Comparison of ENCODE assay signal across 13 cellular contexts in the genomic region with DNA sequence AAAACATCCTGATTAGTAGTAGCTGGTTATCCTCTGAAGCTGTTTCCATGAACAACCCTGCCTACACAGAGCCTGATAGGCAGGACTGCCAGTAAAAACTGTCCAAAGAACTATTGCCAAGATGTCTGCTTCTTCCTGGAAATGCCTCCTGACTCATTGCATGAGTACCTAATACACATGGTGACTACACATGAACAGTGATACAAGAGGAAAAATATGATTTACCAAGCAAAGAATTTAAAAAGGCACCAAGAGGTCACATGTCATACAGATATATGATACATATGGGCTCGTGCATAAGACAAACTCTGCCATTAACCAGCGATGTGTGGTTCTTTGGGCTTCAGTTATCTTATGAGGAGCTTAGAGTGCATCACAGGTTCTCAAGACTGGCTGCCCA.
DNase-seq lines count a peak whose midpoint lies in the region; ATAC-seq and TF ChIP-seq lines count a peak whose summit lies in the region.
"Had no signal": no experiment of that assay in that cellular context is flagged by ENCODE, and none has a peak within 500 bp of the region (broad histone marks: within the 10 kb centered on the region; RNA-seq: fewer than 3 reads in every experiment).

No MANE protein-coding gene starts in this region.

- no peak overlapping the region for H3K4me3 Mint-ChIP-seq in stimulated activated memory B cell treated with anti-CD40 and anti-IgM and Interleukin-4, amounts not matched to agents 10 μg/mL and 1 μg/mL and 100 μg/mL, for 72 hours

- DNase-seq in HFF-Myc (ENCODE audit: extremely low read depth, low read depth): peak; percentile 76
- DNase-seq in amniotic epithelial cell (ENCODE audit: low read depth): peak; percentile 88
- DNase-seq in fibroblast of villous mesenchyme (ENCODE audit: low read depth): peak; percentile 61
- DNase-seq in smooth muscle cell of the brain vasculature (ENCODE audit: low read depth, low spot score): peak; percentile 7
- DNase-seq in hippocampal formation (lab: John Stamatoyannopoulos, UW): no peak
- DNase-seq: activated CD4-positive, CD25-positive, alpha-beta regulatory T cell; activated T-cell treated with anti-CD3 and anti-CD28 coated beads, Interleukin-2, amount 50 U/mL, for 48 hours; GOT3; Karpas-422; midbrain; Right ventricle myocardium superior had no signal

- H3K9me3 Mint-ChIP-seq in stimulated activated memory B cell treated with anti-CD40 and anti-IgM and Interleukin-4, amounts not matched to agents 10 μg/mL and 1 μg/mL and 100 μg/mL, for 72 hours: no peaks in the 10 kb centered on the region

- H3K36me3 Mint-ChIP-seq in stimulated activated memory B cell treated with anti-CD40 and anti-IgM and Interleukin-4, amounts not matched to agents 10 μg/mL and 1 μg/mL and 100 μg/mL, for 72 hours: no peaks in the 10 kb centered on the region

- H3K27me3 Mint-ChIP-seq in stimulated activated memory B cell treated with anti-CD40 and anti-IgM and Interleukin-4, amounts not matched to agents 10 μg/mL and 1 μg/mL and 100 μg/mL, for 72 hours: no peaks in the 10 kb centered on the region

- TF ChIP-seq CTCF in HFF-Myc (IDR thresholded peaks at IDR 0.05; ENCODE audit: low read depth, low read length, missing control alignments) (no peak), fibroblast of villous mesenchyme (IDR thresholded peaks at IDR 0.05; ENCODE audit: insufficient read depth, low read depth, low read length) (no peak)

- no peak for ATAC-seq in GM21360 (IDR thresholded peaks at IDR 0.05; ENCODE audit: unreplicated experiment)
- ATAC-seq in stimulated activated memory B cell treated with anti-CD40 and anti-IgM and Interleukin-4, amounts not matched to agents 10 μg/mL and 1 μg/mL and 100 μg/mL, for 72 hours: no peak

- H3K4me1 Mint-ChIP-seq in stimulated activated memory B cell treated with anti-CD40 and anti-IgM and Interleukin-4, amounts not matched to agents 10 μg/mL and 1 μg/mL and 100 μg/mL, for 72 hours: no peaks in the 10 kb centered on the region

- H3K27ac Mint-ChIP-seq in stimulated activated memory B cell treated with anti-CD40 and anti-IgM and Interleukin-4, amounts not matched to agents 10 μg/mL and 1 μg/mL and 100 μg/mL, for 72 hours: no peak overlapping the region

- H3K4me3 ChIP-seq in HFF-Myc (replicated peaks; ENCODE audit: low read depth, low read length): no peak overlapping the region
- H3K4me3 ChIP-seq in fibroblast of villous mesenchyme (ENCODE audit: low read depth, low read length): no peak overlapping the region

Comparison
In these comparisons a context has a peak if more than half of its experiments do, and no peak if none do; other contexts are left out.
1. DNase-seq: peak in HFF-Myc (single experiment), amniotic epithelial cell (single experiment), fibroblast of villous mesenchyme (single experiment) and smooth muscle cell of the brain vasculature (single experiment); none in hippocampal formation (0 of 2).